In the genomic region with DNA sequence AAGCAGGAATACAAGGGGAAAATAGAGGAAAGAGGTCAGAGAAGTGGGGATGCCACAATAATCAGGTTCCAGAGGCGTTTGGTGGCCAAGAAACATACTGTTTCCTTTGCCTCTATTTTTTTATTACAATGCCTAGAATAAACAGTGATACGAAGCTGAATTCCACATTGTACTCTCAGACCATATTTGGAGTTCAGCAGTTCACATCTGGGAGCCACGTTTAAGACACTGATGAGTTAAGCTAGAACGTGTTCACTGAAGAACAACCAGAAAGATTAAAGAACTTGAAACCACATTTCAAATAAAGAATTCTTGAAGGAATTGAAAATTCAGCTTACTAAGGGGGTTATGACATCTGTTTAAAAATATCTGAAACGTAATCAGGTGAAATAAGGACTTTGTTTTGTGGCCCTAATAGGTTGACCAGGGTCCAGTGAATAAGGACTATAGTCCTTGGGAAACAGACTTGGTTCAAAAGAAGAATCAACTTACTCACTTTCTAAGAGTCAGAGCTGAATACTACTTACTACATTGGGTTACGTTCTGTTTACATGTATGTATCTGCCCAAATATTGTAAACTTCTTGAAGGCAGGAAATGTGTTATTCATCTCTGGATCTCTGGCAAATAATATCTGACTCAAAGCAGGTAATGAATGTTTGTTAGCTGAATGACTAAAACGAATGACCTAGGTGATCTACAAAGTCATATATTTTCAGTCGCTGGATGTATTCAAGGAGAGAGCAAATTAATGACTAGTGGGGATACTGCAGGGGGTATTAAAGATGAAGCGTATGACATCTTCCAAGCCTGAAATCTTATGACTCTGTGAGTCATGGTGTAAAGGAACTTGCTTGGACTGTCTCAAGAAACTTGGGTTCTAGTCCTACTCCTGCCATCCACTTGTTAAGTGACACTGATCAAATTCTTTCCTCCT, we compare ENCODE assay signal across 20 cellular contexts.
DNase-seq lines count a peak whose midpoint lies in the region; ATAC-seq, FAIRE-seq and TF ChIP-seq lines count a peak whose summit lies in the region.
"Had no signal": no experiment of that assay in that cellular context is flagged by ENCODE, and none has a peak within 500 bp of the region (broad histone marks: within the 10 kb centered on the region; RNA-seq: fewer than 3 reads in every experiment).

No MANE protein-coding gene starts in this region.

- H3K9me3 ChIP-seq in AG04450 (ENCODE audit: control insufficient read depth, insufficient read depth, low read length) (peaks cover 4% of the 10 kb centered on the region; the same call in 1 of the 2 replicates), IMR-90 (ENCODE audit: control insufficient read depth, insufficient read depth, low read length) (no peaks in the 10 kb centered on the region)
- H3K9me3 ChIP-seq: Peyer's patch had no signal

- peak; percentile 72 for ATAC-seq in IMR-90 (ENCODE audit: low read depth)
- ATAC-seq in GM19397 (IDR thresholded peaks at IDR 0.05; ENCODE audit: unreplicated experiment) = no peak
- ATAC-seq: SK-N-SH treated with all-trans-retinoic acid at 6 μM for 48 hours had no signal

- peaks cover 2% of the 10 kb centered on the region for H3K9me1 ChIP-seq in IMR-90 (ENCODE audit: insufficient read depth, low read length)

- no peak overlapping the region for H2AK9ac ChIP-seq in IMR-90 (replicated peaks; ENCODE audit: low read depth, low read length, poor library complexity)

- H2AK5ac ChIP-seq in IMR-90 (ENCODE audit: low read depth, low read length) = no peak overlapping the region

- peak overlapping the region; percentile 66 for H2BK5ac ChIP-seq in IMR-90 (ENCODE audit: low read depth, low read length, poor library complexity, severe bottlenecking)

- intact Hi-C loops in IMR-90 (cut with micrococcal nuclease) = loop anchor here (1.0 kb wide), 1 partner anchor 20 kb away; no protein-coding TSS in a partner anchor

- H3K23ac ChIP-seq in IMR-90 (ENCODE audit: low read depth, low read length) = no peak overlapping the region

- POLR2A ChIA-PET in AG04450 (lab: Yijun Ruan, JAX) (interaction anchor here (1.1 to 1.3 kb wide), 2 partner anchors 12 to 25 kb away, joined by 5 to 6 read pairs; no protein-coding TSS in a partner anchor), IMR-90 (lab: Charles Lee; ENCODE audit: unreplicated experiment) (interaction anchor here (0.6 kb wide), 1 partner anchor 23 kb away, joined by 3 read pairs; no protein-coding TSS in a partner anchor)

- no peak overlapping the region for H3K56ac ChIP-seq in IMR-90 (ENCODE audit: extremely low read depth, insufficient read depth, low read length)

- H3K27ac Mint-ChIP-seq in glutamatergic neuron (ENCODE audit: unreplicated experiment) = no peak overlapping the region
- H3K27ac Mint-ChIP-seq: H9 had no signal

- no peaks in the 10 kb centered on the region for H3K27me3 Mint-ChIP-seq in glutamatergic neuron (ENCODE audit: unreplicated experiment)

- no peak overlapping the region for H3K9ac ChIP-seq in IMR-90 (ENCODE audit: low read depth, low read length)

- H2BK120ac ChIP-seq in IMR-90 (ENCODE audit: low read depth, low read length) = no peak overlapping the region; the same call in 1 of the 2 replicates

- H2BK15ac ChIP-seq in IMR-90 (ENCODE audit: low read depth, low read length) = no peak overlapping the region; the same call in 2 of the 3 replicates

- H3K27me3 ChIP-seq in AG04450 (ENCODE audit: control insufficient read depth, insufficient read depth, low read length) (no peaks in the 10 kb centered on the region), IMR-90 (ENCODE audit: control insufficient read depth, insufficient read depth, low read length) (no peaks in the 10 kb centered on the region)
- H3K27me3 ChIP-seq: Peyer's patch had no signal

- CTCF ChIA-PET in AG04450 (lab: Charles Lee) = interaction anchor here (0.7 to 2.8 kb wide), 3 partner anchors 23 to 278 kb away, joined by 3 to 10 read pairs (median 3); no protein-coding TSS in a partner anchor
- CTCF ChIA-PET in IMR-90 (lab: Yijun Ruan, JAX) = interaction anchor here (0.5 to 2.0 kb wide), 3 partner anchors 23 to 277 kb away, joined by 3 to 7 read pairs (median 4); no protein-coding TSS in a partner anchor

- no peak overlapping the region for H2AFZ ChIP-seq in IMR-90 (replicated peaks; ENCODE audit: low read length, poor library complexity)

- peaks cover 10% of the 10 kb centered on the region for H3K4me1 ChIP-seq in IMR-90 (ENCODE audit: control insufficient read depth, insufficient read depth, low read length)
- H3K4me1 ChIP-seq: Peyer's patch had no signal

- H4K20me1 ChIP-seq in IMR-90 (ENCODE audit: insufficient read depth, low read length) = no peaks in the 10 kb centered on the region

- TF ChIP-seq RAD21 in IMR-90 (IDR thresholded peaks at IDR 0.05; ENCODE audit: low read length) = no peak

- H4K8ac ChIP-seq in IMR-90 (ENCODE audit: low read depth in 2 of 2, low read length in 2 of 2) = peak overlapping the region in 1 of 2 experiments; percentile 14; a peak in 1 of 4 replicates

- H3K18ac ChIP-seq in IMR-90 (ENCODE audit: low read depth, low read length) = peak overlapping the region; percentile 86

- BruUV-seq in IMR-90 (replicated peaks; lab: Mats Ljungman, UMichigan) = no TSS peak

- H3K79me1 ChIP-seq in IMR-90 (ENCODE audit: low read depth in 1 of 2, low read length in 2 of 2) = no peaks in the 10 kb centered on the region

- FAIRE-seq in endometrium (lab: Jason Lieb, UNC) = peak; percentile 80

- H3K36me3 ChIP-seq in IMR-90 (ENCODE audit: control insufficient read depth, insufficient read depth, low read length) = no peaks in the 10 kb centered on the region
- H3K36me3 ChIP-seq: Peyer's patch had no signal

- no peak for TF ChIP-seq POLR2A in IMR-90 (IDR thresholded peaks at IDR 0.05; ENCODE audit: low read depth, low read length)

- peak; percentile 77 for DNase-seq in AG04450 (ENCODE audit: low read depth, low spot score)
- DNase-seq in IMR-90 = peak; percentile 88
- peak; percentile 70 for DNase-seq in fibroblast of villous mesenchyme (ENCODE audit: low read depth)
- no peak for DNase-seq in anterior cingulate cortex (lab: John Stamatoyannopoulos, UW)
- DNase-seq in SW480 (ENCODE audit: low spot score) = no peak
- DNase-seq in glutamatergic neuron = no peak
- DNase-seq: DMS 273 treated with DMSO at 0.1 percent for 48 hours, H9, NCI-H1105 treated with DMSO at 0.1 percent for 48 hours, NCI-H1694 treated with DMSO at 0.1 percent for 48 hours, NCI-H2107, NCI-H2227 treated with DMSO at 0.1 percent for 48 hours, NCI-H524, Peyer's patch, SHP77 had no signal

- H3K4me3 Mint-ChIP-seq in glutamatergic neuron (ENCODE audit: unreplicated experiment) = no peak overlapping the region
- H3K4me3 Mint-ChIP-seq: H9 had no signal

- H3K14ac ChIP-seq in IMR-90 (replicated peaks; ENCODE audit: low read depth, low read length) = no peak overlapping the region; the same call in 1 of the 2 replicates

- H3K4me1 Mint-ChIP-seq in glutamatergic neuron (ENCODE audit: low read depth, unreplicated experiment) = no peaks in the 10 kb centered on the region

- in situ Hi-C loops in IMR-90 (cut with MboI; ENCODE audit: low sequenced_read_pairs) = no loop called here

- TF ChIP-seq CTCF in AG04450 (IDR thresholded peaks at IDR 0.05; ENCODE audit: low read depth, low read length) (no peak), IMR-90 (conservative IDR thresholded peaks at IDR 0.05; ENCODE audit: low read depth, low read length) (no peak), fibroblast of villous mesenchyme (IDR thresholded peaks at IDR 0.05; ENCODE audit: insufficient read depth, low read depth, low read length) (no peak), glutamatergic neuron (IDR thresholded peaks at IDR 0.05; ENCODE audit: partially characterized antibody, unreplicated experiment) (no peak)

- H3K4me2 ChIP-seq in IMR-90 (ENCODE audit: low read depth, low read length) = no peak overlapping the region

- peak overlapping the region; percentile 7; the same call in 1 of the 2 replicates for H3K4ac ChIP-seq in IMR-90 (ENCODE audit: low read depth, low read length)

- no peak overlapping the region for H4K91ac ChIP-seq in IMR-90 (ENCODE audit: insufficient read depth, low read depth, low read length)

- peak overlapping the region; percentile 64 for H4K5ac ChIP-seq in IMR-90 (ENCODE audit: low read depth, low read length)

- no peaks in the 10 kb centered on the region for H3K36me3 Mint-ChIP-seq in glutamatergic neuron (ENCODE audit: unreplicated experiment)

- dilution Hi-C loops in IMR-90 (cut with HindIII; ENCODE audit: low sequenced_read_pairs, unreplicated experiment) = no loop called here

- H2BK20ac ChIP-seq in IMR-90 (ENCODE audit: low read depth, low read length) = peak overlapping the region; percentile 3; the same call in 1 of the 2 replicates

- H3K9me3 Mint-ChIP-seq in glutamatergic neuron (ENCODE audit: unreplicated experiment) = peaks cover 2% of the 10 kb centered on the region
- H3K9me3 Mint-ChIP-seq: H9 had no signal

- H3K27ac ChIP-seq in AG04450 (ENCODE audit: low read depth, low read length) (peak overlapping the region; percentile 42), IMR-90 (ENCODE audit: insufficient read depth, low read length) (no peak overlapping the region; the same call in 1 of the 2 replicates)
- H3K27ac ChIP-seq: 22Rv1, C4-2B, Peyer's patch had no signal

- H3K4me3 ChIP-seq in AG04450 (ENCODE audit: low read depth, low read length) = no peak overlapping the region
- H3K4me3 ChIP-seq in IMR-90 (ENCODE audit: insufficient read depth, low read depth, low read length) = no peak overlapping the region
- no peak overlapping the region for H3K4me3 ChIP-seq in fibroblast of villous mesenchyme (ENCODE audit: low read depth, low read length)
- H3K4me3 ChIP-seq: Peyer's patch had no signal

- no CpG with 5 or more reads among the region's 9 CpGs for WGBS in IMR-90 (ENCODE audit: extremely low coverage in 2 of 2, insufficient read length in 1 of 2), 2 experiments

TF ChIP-seq in IMR-90, 13 proteins besides CTCF, POLR2A, EP300 and RAD21 (continues in another document):
- TF ChIP-seq RFX5 (IDR thresholded peaks at IDR 0.05; ENCODE audit: low read depth, low read length) = no peak
- no peak for TF ChIP-seq RCOR1 (IDR thresholded peaks at IDR 0.05; ENCODE audit: insufficient replicate concordance, low read length)
- TF ChIP-seq, protein P1, sequence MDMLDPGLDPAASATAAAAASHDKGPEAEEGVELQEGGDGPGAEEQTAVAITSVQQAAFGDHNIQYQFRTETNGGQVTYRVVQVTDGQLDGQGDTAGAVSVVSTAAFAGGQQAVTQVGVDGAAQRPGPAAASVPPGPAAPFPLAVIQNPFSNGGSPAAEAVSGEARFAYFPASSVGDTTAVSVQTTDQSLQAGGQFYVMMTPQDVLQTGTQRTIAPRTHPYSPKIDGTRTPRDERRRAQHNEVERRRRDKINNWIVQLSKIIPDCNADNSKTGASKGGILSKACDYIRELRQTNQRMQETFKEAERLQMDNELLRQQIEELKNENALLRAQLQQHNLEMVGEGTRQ (IDR thresholded peaks at IDR 0.05; ENCODE audit: low read depth, low read length) = no peak
- TF ChIP-seq MAZ (IDR thresholded peaks at IDR 0.05; ENCODE audit: borderline replicate concordance, low read depth, low read length) = no peak
- TF ChIP-seq CHD1 (IDR thresholded peaks at IDR 0.05; ENCODE audit: low read depth, low read length) = no peak
- no peak for TF ChIP-seq MXI1 (IDR thresholded peaks at IDR 0.05; ENCODE audit: borderline replicate concordance, low read depth, low read length)
- TF ChIP-seq CEBPB (IDR thresholded peaks at IDR 0.05; ENCODE audit: low read depth, low read length) = no peak
- TF ChIP-seq BHLHE40 (IDR thresholded peaks at IDR 0.05; ENCODE audit: low read depth, low read length) = no peak

Comparison
In these comparisons a context has a peak if more than half of its experiments do, and no peak if none do; other contexts are left out.
1. DNase-seq: peak in AG04450 (single experiment), IMR-90 (single experiment) and fibroblast of villous mesenchyme (single experiment); none in anterior cingulate cortex (0 of 58), SW480 (single experiment) and glutamatergic neuron (single experiment).